ENCODE assay signal across 16 cellular contexts in genomic region chr13:73259061-73259908, GRCh38.
DNase-seq lines count a peak whose midpoint lies in the region; ATAC-seq and TF ChIP-seq lines count a peak whose summit lies in the region.
"Had no signal": no experiment of that assay in that cellular context is flagged by ENCODE, and none has a peak within 500 bp of the region (broad histone marks: within the 10 kb centered on the region; RNA-seq: fewer than 3 reads in every experiment).

No MANE protein-coding gene starts in this region.

- H3K36me3 ChIP-seq in osteoblast (ENCODE audit: insufficient read depth, low read length) (no peaks in the 10 kb centered on the region), esophagus squamous epithelium (no peaks in the 10 kb centered on the region)
- H3K36me3 ChIP-seq: BE2C had no signal

- H3K4me2 ChIP-seq in osteoblast (ENCODE audit: insufficient read depth, low read length) = peak overlapping the region; percentile 25

- peaks cover 2% of the 10 kb centered on the region for H3K36me3 Mint-ChIP-seq in chondrocyte (ENCODE audit: low read depth)
- no peaks in the 10 kb centered on the region for H3K36me3 Mint-ChIP-seq in activated naive CD8-positive, alpha-beta T cell treated with anti-CD3 and anti-CD28 coated beads for 36 hours

- no peak for TF ChIP-seq POLR2A in esophagus squamous epithelium (IDR thresholded peaks at IDR 0.05)

- no peaks in the 10 kb centered on the region for H3K79me2 ChIP-seq in osteoblast (ENCODE audit: insufficient read depth, low read length)

- H3K27ac ChIP-seq in osteoblast (ENCODE audit: low read depth, low read length) (no peak overlapping the region), esophagus squamous epithelium (peak overlapping the region in 1 of 4 donors; percentile 2)

- no peaks in the 10 kb centered on the region for H3K4me1 Mint-ChIP-seq in chondrocyte (ENCODE audit: low read depth)
- H3K4me1 Mint-ChIP-seq in activated naive CD8-positive, alpha-beta T cell treated with anti-CD3 and anti-CD28 coated beads for 36 hours = peaks cover 2% of the 10 kb centered on the region
- H3K4me1 Mint-ChIP-seq: activated CD4-positive, alpha-beta memory T cell treated with anti-CD3 and anti-CD28 coated beads, Interleukin-2, amount 10 ng/mL, durations not matched to agents 7 days and 5 days had no signal

- no peaks in the 10 kb centered on the region for H3K9me3 Mint-ChIP-seq in chondrocyte (ENCODE audit: low read depth)
- no peaks in the 10 kb centered on the region for H3K9me3 Mint-ChIP-seq in activated naive CD8-positive, alpha-beta T cell treated with anti-CD3 and anti-CD28 coated beads for 36 hours
- H3K9me3 Mint-ChIP-seq: activated CD4-positive, alpha-beta memory T cell treated with anti-CD3 and anti-CD28 coated beads, Interleukin-2, amount 10 ng/mL, durations not matched to agents 7 days and 5 days; activated T-cell treated with anti-CD3 and anti-CD28 coated beads, Interleukin-2, amount 50 U/mL, for 72 hours had no signal

- H3K4me3 ChIP-seq in AG09309 (ENCODE audit: control insufficient read depth, low read depth, low read length) (no peak overlapping the region), fibroblast of the aortic adventitia (ENCODE audit: low read depth, low read length) (no peak overlapping the region), osteoblast (ENCODE audit: insufficient read depth, low read length) (no peak overlapping the region), esophagus squamous epithelium (no peak overlapping the region)
- H3K4me3 ChIP-seq: GM12878 had no signal

- no peak for ATAC-seq in HG03159 (IDR thresholded peaks at IDR 0.05; ENCODE audit: unreplicated experiment)
- ATAC-seq: activated T-cell treated with anti-CD3 and anti-CD28 coated beads, Interleukin-2, amount 50 U/mL, for 72 hours; GM12878; PC-3 had no signal

- CTCF ChIA-PET in HEK293T (lab: Yijun Ruan, JAX) = interaction anchor here (0.6 kb wide), 1 partner anchor 144 kb away, joined by 3 read pairs; no protein-coding TSS in a partner anchor

- no peak overlapping the region for H3K27ac Mint-ChIP-seq in chondrocyte (ENCODE audit: unreplicated experiment)
- H3K27ac Mint-ChIP-seq in activated naive CD8-positive, alpha-beta T cell treated with anti-CD3 and anti-CD28 coated beads for 36 hours = no peak overlapping the region
- H3K27ac Mint-ChIP-seq: activated CD4-positive, alpha-beta memory T cell treated with anti-CD3 and anti-CD28 coated beads, Interleukin-2, amount 10 ng/mL, durations not matched to agents 7 days and 5 days; activated T-cell treated with anti-CD3 and anti-CD28 coated beads, Interleukin-2, amount 50 U/mL, for 72 hours had no signal

- intact Hi-C loops in esophagus squamous epithelium (cut with DNase I) = no loop called here

- H4K20me1 ChIP-seq in osteoblast (ENCODE audit: insufficient read depth, low read length) = no peaks in the 10 kb centered on the region

- no peaks in the 10 kb centered on the region for H3K27me3 Mint-ChIP-seq in chondrocyte (ENCODE audit: low read depth)
- no peaks in the 10 kb centered on the region for H3K27me3 Mint-ChIP-seq in activated naive CD8-positive, alpha-beta T cell treated with anti-CD3 and anti-CD28 coated beads for 36 hours

- no peak for TF ChIP-seq CTCF in AG09309 (IDR thresholded peaks at IDR 0.05; ENCODE audit: control insufficient read depth, insufficient read depth, low read depth, low read length, missing control alignments)
- TF ChIP-seq CTCF in fibroblast of the aortic adventitia (IDR thresholded peaks at IDR 0.05; ENCODE audit: insufficient read depth, low read length) = no peak
- TF ChIP-seq CTCF in osteoblast (IDR thresholded peaks at IDR 0.05; ENCODE audit: extremely low read depth, low read depth, low read length) = no peak
- no peak for TF ChIP-seq CTCF in chondrocyte (IDR thresholded peaks at IDR 0.05)
- TF ChIP-seq CTCF in esophagus squamous epithelium (IDR thresholded peaks at IDR 0.05) = no peak

- H3K27me3 ChIP-seq in osteoblast (ENCODE audit: insufficient read depth, low read length) (no peaks in the 10 kb centered on the region), esophagus squamous epithelium (no peaks in the 10 kb centered on the region)
- H3K27me3 ChIP-seq: BE2C had no signal

- H3K9me3 ChIP-seq in osteoblast (ENCODE audit: low read depth, low read length) (no peaks in the 10 kb centered on the region), esophagus squamous epithelium (no peaks in the 10 kb centered on the region)
- H3K9me3 ChIP-seq: BE2C had no signal

- 47 to 68% methylated on average over 10 to 12 of the region's 12 CpGs for WGBS in esophagus squamous epithelium, 2 donors

- POLR2A ChIA-PET in HEK293T (lab: Yijun Ruan, JAX) = no interaction called here

- H3K4me3 Mint-ChIP-seq in chondrocyte (ENCODE audit: unreplicated experiment) = no peak overlapping the region
- no peak overlapping the region for H3K4me3 Mint-ChIP-seq in activated naive CD8-positive, alpha-beta T cell treated with anti-CD3 and anti-CD28 coated beads for 36 hours
- H3K4me3 Mint-ChIP-seq: activated CD4-positive, alpha-beta memory T cell treated with anti-CD3 and anti-CD28 coated beads, Interleukin-2, amount 10 ng/mL, durations not matched to agents 7 days and 5 days; activated T-cell treated with anti-CD3 and anti-CD28 coated beads, Interleukin-2, amount 50 U/mL, for 72 hours had no signal

- no peak overlapping the region for H2AFZ ChIP-seq in osteoblast (ENCODE audit: low read length)

- no peaks in the 10 kb centered on the region for H3K4me1 ChIP-seq in osteoblast (ENCODE audit: insufficient read depth, low read length)
- H3K4me1 ChIP-seq in esophagus squamous epithelium = peaks cover 0 to 46% (median 6%) of the 10 kb centered on the region in 3 donors
- H3K4me1 ChIP-seq: BE2C had no signal

- DNase-seq in AG09309 (ENCODE audit: low read depth) (peak; percentile 18), HEK293T (ENCODE audit: extremely low spot score) (no peak), fibroblast of the aortic adventitia (ENCODE audit: low read depth) (peak; percentile 41), osteoblast (ENCODE audit: insufficient read length, low spot score, missing footprints) (no peak), chondrocyte (ENCODE audit: low spot score) (no peak), esophagus squamous epithelium (lab: John Stamatoyannopoulos, UW) (no peak)
- no peak for DNase-seq in activated naive CD8-positive, alpha-beta T cell treated with anti-CD3 and anti-CD28 coated beads for 36 hours
- DNase-seq: activated CD4-positive, alpha-beta memory T cell treated with anti-CD3 and anti-CD28 coated beads, Interleukin-2, amount 10 ng/mL, durations not matched to agents 7 days and 5 days; activated T-cell treated with anti-CD3 and anti-CD28 coated beads, Interleukin-2, amount 50 U/mL, for 72 hours; BE2C; NCI-H1694; NCI-H510A; PC-3; stimulated activated CD4-positive, alpha-beta T cell treated with anti-CD3 and anti-CD28 coated beads, Interleukin-4, amount 100 ng/mL, for 1 hour had no signal

TF ChIP-seq in HEK293T, 16 proteins besides CTCF, POLR2A, EP300 and RAD21:
- TF ChIP-seq, protein P1, sequence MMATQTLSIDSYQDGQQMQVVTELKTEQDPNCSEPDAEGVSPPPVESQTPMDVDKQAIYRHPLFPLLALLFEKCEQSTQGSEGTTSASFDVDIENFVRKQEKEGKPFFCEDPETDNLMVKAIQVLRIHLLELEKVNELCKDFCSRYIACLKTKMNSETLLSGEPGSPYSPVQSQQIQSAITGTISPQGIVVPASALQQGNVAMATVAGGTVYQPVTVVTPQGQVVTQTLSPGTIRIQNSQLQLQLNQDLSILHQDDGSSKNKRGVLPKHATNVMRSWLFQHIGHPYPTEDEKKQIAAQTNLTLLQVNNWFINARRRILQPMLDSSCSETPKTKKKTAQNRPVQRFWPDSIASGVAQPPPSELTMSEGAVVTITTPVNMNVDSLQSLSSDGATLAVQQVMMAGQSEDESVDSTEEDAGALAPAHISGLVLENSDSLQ (IDR thresholded peaks at IDR 0.05) = peak; percentile 67
- no peak for TF ChIP-seq SUZ12 (IDR thresholded peaks at IDR 0.05)

Comparison
In these comparisons a context has a peak if more than half of its experiments do, and no peak if none do; other contexts are left out.
1. DNase-seq: peak in AG09309 (single experiment) and fibroblast of the aortic adventitia (single experiment); none in HEK293T (single experiment), osteoblast (single experiment), chondrocyte (single experiment), esophagus squamous epithelium (single experiment) and activated naive CD8-positive, alpha-beta T cell treated with anti-CD3 and anti-CD28 coated beads for 36 hours (single experiment).